ENCODE assay signal across 8 cellular contexts in the genomic region with DNA sequence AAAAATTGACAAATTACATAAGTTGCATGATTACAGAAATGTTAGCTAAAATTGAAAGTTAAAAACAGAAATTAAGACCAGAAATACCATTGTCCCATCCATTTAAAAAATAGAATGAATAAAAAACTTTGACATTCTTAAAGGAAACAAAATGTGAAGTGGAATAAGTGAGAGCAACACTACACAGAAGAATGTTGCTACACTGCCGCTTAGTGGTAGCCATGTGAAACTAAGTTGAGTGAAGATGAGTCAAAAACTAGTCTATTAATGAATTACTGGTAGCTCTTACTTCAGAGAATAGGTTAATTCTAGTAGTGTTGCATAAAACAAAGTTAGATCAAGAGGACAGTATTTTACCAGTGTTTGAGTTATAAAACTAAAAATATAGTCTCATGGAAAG.
DNase-seq lines count a peak whose midpoint lies in the region; ATAC-seq and TF ChIP-seq lines count a peak whose summit lies in the region.

No MANE protein-coding gene starts in this region.

- H3K27ac ChIP-seq in A673 (ENCODE audit: low read depth, low read length, poor library complexity, severe bottlenecking), result no peak overlapping the region
- no peak overlapping the region for H3K27ac ChIP-seq in Peyer's patch
- no peak overlapping the region for H3K27ac ChIP-seq in ovary

- CTCF ChIA-PET in A673 (lab: Charles Lee), result no interaction called here

- H3K36me3 ChIP-seq in A673 (ENCODE audit: insufficient read depth, low read length, poor library complexity, severe bottlenecking) (no peaks in the 10 kb centered on the region), Peyer's patch (no peaks in the 10 kb centered on the region), ovary (no peaks in the 10 kb centered on the region)

- H3K4me3 ChIP-seq in A673 (ENCODE audit: low read depth, low read length, poor library complexity, severe bottlenecking) (no peak overlapping the region), Peyer's patch (no peak overlapping the region), ovary (no peak overlapping the region)

- H3K4me1 ChIP-seq in A673 (ENCODE audit: insufficient read depth, low read length, poor library complexity, severe bottlenecking), result no peaks in the 10 kb centered on the region
- H3K4me1 ChIP-seq in Peyer's patch, result no peaks in the 10 kb centered on the region
- no peaks in the 10 kb centered on the region for H3K4me1 ChIP-seq in ovary (ENCODE audit: insufficient read depth)

- 0 to 2% (median 1%) methylated on average over 1 of the region's 1 CpG for WGBS in ovary, 3 donors

- POLR2A ChIA-PET in A673 (lab: Charles Lee; ENCODE audit: low non-redundant PET), result no interaction called here

- no TSS peak for BruUV-seq in A673 (replicated peaks; lab: Mats Ljungman, UMichigan)

- no peak for TF ChIP-seq EP300 in ovary (IDR thresholded peaks at IDR 0.05)

- TF ChIP-seq CTCF in A673 (conservative IDR thresholded peaks at IDR 0.05; ENCODE audit: low read depth, low read length) (peak; percentile 71), GM12874 (IDR thresholded peaks at IDR 0.05; ENCODE audit: insufficient read depth, low read depth, low read length) (peak; percentile 41; the same call in 1 of the 2 replicates), Peyer's patch (IDR thresholded peaks at IDR 0.05) (peak in 4 of 6 experiments; percentile 13 to 38 (median 28)), ovary (IDR thresholded peaks at IDR 0.05) (no peak)

- intact Hi-C loops in A673 (cut with micrococcal nuclease; ENCODE audit: unreplicated experiment) (loop anchor here (2.0 to 5.0 kb wide), 3 partner anchors 140 to 1334 kb away; no protein-coding TSS in a partner anchor), ovary (cut with DNase I) (no loop called here)

- ATAC-seq in HG02973 (IDR thresholded peaks at IDR 0.05; ENCODE audit: unreplicated experiment) (peak; percentile 72), HG03196 (IDR thresholded peaks at IDR 0.05; ENCODE audit: unreplicated experiment) (no peak)

- H3K27me3 ChIP-seq in A673 (replicated peaks; ENCODE audit: insufficient read depth, low read depth, low read length, poor library complexity) (no peaks in the 10 kb centered on the region), Peyer's patch (no peaks in the 10 kb centered on the region), ovary (no peaks in the 10 kb centered on the region)

- TF ChIP-seq POLR2A in Peyer's patch (IDR thresholded peaks at IDR 0.05), result no peak
- no peak for TF ChIP-seq POLR2A in ovary (IDR thresholded peaks at IDR 0.05)

- DNase-seq in A673 (ENCODE audit: low spot score) (peak; percentile 28), Peyer's patch (no peak), foreskin melanocyte (peak; percentile 9), ovary (no peak), mesenteric fat pad (ENCODE audit: low spot score) (no peak)

- H3K9me3 ChIP-seq in A673 (ENCODE audit: low read depth, low read length, poor library complexity, severe bottlenecking) (no peaks in the 10 kb centered on the region), Peyer's patch (no peaks in the 10 kb centered on the region), ovary (no peaks in the 10 kb centered on the region)

Comparison
In these comparisons a context has a peak if more than half of its experiments do, and no peak if none do; other contexts are left out.
1. DNase-seq: peak in A673 (single experiment) and foreskin melanocyte (single experiment); none in Peyer's patch (0 of 3), ovary (0 of 5) and mesenteric fat pad (single experiment).
2. CTCF ChIP-seq: peak in A673 (single experiment), GM12874 (single experiment) and Peyer's patch (4 of 6); none in ovary (0 of 3).